In the genomic region with DNA sequence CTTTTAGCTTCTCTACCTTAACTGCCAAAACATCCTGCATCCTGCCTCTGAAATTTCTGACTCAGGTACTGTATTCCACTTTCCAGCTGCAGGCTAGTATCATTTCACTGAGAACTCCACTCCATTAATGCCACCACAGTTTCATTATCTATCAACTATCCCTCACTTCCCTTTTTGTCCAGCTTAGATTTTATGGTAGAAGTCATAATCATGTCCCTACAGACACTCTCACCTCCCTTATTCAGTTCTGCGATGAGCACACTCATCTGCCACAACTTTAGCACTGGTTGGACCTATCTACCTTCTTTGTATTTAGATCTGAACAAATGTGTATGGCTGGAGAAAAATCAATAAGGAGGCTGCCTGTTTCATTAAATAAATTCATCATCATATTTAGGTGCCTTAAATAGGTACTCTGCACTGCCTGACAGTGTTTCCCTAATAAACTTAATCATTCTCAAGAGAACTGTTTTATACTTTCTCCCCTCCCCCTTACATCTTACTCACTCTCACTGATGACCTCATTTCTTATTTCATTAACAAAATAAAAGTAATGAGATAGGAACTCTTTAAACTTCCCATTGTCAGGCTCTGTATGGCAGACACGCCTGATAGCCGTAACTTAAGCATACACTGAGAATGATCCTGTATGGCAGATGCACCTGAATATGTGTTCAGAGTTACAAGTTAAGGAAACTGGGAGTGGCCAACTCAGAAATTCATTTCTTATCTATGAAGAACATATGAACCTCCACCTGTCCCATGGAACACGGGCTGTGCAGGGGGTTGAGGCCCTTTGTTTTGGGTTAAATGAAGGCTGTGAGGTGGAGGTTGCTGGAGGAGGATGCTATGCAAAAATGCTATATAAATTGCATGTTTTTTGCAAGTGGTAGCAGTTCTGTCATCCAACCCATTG, we compare ENCODE assay signal across 2 cellular contexts.
TF ChIP-seq lines count a peak whose summit lies in the region.

No MANE protein-coding gene starts in this region.

TF ChIP-seq in GM12878, 131 proteins besides CTCF, POLR2A, EP300 and RAD21 (continued from another document and continues in another):
- TF ChIP-seq NFYA (IDR thresholded peaks at IDR 0.05; ENCODE audit: borderline replicate concordance, low read depth, low read length) (no peak), SMARCA5 (IDR thresholded peaks at IDR 0.05) (no peak), BCL11A (IDR thresholded peaks at IDR 0.05; ENCODE audit: low read depth, low read length) (peak; percentile 81), EED (IDR thresholded peaks at IDR 0.05; ENCODE audit: low read depth) (peak; percentile 96), IRF4 (IDR thresholded peaks at IDR 0.05; ENCODE audit: low read depth, low read length) (peak; percentile 74; the same call in 1 of the 2 replicates), ZNF24 (IDR thresholded peaks at IDR 0.05) (peak; percentile 57; the same call in 1 of the 2 replicates), MYC (IDR thresholded peaks at IDR 0.05; ENCODE audit: insufficient read depth, insufficient read length, insufficient replicate concordance, low read length, severe bottlenecking) (no peak), ATF2 (IDR thresholded peaks at IDR 0.05; ENCODE audit: low read length) (peak; percentile 58), RBBP5 (conservative IDR thresholded peaks at IDR 0.05) (no peak)
- TF ChIP-seq, protein P1, sequence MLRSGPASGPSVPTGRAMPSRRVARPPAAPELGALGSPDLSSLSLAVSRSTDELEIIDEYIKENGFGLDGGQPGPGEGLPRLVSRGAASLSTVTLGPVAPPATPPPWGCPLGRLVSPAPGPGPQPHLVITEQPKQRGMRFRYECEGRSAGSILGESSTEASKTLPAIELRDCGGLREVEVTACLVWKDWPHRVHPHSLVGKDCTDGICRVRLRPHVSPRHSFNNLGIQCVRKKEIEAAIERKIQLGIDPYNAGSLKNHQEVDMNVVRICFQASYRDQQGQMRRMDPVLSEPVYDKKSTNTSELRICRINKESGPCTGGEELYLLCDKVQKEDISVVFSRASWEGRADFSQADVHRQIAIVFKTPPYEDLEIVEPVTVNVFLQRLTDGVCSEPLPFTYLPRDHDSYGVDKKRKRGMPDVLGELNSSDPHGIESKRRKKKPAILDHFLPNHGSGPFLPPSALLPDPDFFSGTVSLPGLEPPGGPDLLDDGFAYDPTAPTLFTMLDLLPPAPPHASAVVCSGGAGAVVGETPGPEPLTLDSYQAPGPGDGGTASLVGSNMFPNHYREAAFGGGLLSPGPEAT (IDR thresholded peaks at IDR 0.05; ENCODE audit: low read depth) = peak; percentile 57; the same call in 1 of the 2 replicates
- TF ChIP-seq, protein P2, sequence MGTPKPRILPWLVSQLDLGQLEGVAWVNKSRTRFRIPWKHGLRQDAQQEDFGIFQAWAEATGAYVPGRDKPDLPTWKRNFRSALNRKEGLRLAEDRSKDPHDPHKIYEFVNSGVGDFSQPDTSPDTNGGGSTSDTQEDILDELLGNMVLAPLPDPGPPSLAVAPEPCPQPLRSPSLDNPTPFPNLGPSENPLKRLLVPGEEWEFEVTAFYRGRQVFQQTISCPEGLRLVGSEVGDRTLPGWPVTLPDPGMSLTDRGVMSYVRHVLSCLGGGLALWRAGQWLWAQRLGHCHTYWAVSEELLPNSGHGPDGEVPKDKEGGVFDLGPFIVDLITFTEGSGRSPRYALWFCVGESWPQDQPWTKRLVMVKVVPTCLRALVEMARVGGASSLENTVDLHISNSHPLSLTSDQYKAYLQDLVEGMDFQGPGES (IDR thresholded peaks at IDR 0.05) = no peak
- TF ChIP-seq, protein P3, sequence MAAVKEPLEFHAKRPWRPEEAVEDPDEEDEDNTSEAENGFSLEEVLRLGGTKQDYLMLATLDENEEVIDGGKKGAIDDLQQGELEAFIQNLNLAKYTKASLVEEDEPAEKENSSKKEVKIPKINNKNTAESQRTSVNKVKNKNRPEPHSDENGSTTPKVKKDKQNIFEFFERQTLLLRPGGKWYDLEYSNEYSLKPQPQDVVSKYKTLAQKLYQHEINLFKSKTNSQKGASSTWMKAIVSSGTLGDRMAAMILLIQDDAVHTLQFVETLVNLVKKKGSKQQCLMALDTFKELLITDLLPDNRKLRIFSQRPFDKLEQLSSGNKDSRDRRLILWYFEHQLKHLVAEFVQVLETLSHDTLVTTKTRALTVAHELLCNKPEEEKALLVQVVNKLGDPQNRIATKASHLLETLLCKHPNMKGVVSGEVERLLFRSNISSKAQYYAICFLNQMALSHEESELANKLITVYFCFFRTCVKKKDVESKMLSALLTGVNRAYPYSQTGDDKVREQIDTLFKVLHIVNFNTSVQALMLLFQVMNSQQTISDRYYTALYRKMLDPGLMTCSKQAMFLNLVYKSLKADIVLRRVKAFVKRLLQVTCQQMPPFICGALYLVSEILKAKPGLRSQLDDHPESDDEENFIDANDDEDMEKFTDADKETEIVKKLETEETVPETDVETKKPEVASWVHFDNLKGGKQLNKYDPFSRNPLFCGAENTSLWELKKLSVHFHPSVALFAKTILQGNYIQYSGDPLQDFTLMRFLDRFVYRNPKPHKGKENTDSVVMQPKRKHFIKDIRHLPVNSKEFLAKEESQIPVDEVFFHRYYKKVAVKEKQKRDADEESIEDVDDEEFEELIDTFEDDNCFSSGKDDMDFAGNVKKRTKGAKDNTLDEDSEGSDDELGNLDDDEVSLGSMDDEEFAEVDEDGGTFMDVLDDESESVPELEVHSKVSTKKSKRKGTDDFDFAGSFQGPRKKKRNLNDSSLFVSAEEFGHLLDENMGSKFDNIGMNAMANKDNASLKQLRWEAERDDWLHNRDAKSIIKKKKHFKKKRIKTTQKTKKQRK (IDR thresholded peaks at IDR 0.05; ENCODE audit: low read depth, low read length) = no peak

TF ChIP-seq in WTC11, 78 proteins besides CTCF, POLR2A, EP300 and RAD21:
- TF ChIP-seq, protein P4, sequence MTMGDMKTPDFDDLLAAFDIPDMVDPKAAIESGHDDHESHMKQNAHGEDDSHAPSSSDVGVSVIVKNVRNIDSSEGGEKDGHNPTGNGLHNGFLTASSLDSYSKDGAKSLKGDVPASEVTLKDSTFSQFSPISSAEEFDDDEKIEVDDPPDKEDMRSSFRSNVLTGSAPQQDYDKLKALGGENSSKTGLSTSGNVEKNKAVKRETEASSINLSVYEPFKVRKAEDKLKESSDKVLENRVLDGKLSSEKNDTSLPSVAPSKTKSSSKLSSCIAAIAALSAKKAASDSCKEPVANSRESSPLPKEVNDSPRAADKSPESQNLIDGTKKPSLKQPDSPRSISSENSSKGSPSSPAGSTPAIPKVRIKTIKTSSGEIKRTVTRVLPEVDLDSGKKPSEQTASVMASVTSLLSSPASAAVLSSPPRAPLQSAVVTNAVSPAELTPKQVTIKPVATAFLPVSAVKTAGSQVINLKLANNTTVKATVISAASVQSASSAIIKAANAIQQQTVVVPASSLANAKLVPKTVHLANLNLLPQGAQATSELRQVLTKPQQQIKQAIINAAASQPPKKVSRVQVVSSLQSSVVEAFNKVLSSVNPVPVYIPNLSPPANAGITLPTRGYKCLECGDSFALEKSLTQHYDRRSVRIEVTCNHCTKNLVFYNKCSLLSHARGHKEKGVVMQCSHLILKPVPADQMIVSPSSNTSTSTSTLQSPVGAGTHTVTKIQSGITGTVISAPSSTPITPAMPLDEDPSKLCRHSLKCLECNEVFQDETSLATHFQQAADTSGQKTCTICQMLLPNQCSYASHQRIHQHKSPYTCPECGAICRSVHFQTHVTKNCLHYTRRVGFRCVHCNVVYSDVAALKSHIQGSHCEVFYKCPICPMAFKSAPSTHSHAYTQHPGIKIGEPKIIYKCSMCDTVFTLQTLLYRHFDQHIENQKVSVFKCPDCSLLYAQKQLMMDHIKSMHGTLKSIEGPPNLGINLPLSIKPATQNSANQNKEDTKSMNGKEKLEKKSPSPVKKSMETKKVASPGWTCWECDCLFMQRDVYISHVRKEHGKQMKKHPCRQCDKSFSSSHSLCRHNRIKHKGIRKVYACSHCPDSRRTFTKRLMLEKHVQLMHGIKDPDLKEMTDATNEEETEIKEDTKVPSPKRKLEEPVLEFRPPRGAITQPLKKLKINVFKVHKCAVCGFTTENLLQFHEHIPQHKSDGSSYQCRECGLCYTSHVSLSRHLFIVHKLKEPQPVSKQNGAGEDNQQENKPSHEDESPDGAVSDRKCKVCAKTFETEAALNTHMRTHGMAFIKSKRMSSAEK (CRISPR knock-in tag; IDR thresholded peaks at IDR 0.05; ENCODE audit: borderline replicate concordance) = no peak
- TF ChIP-seq NR2C2 (CRISPR knock-in tag; IDR thresholded peaks at IDR 0.05) (no peak), NFYB (CRISPR knock-in tag; conservative IDR thresholded peaks at IDR 0.05; ENCODE audit: low read depth) (no peak), GRHL2 (CRISPR knock-in tag; IDR thresholded peaks at IDR 0.05; ENCODE audit: insufficient replicate concordance, severe bottlenecking) (no peak), PRRX2 (CRISPR knock-in tag; IDR thresholded peaks at IDR 0.05) (no peak), ZNF263 (CRISPR knock-in tag; IDR thresholded peaks at IDR 0.05; ENCODE audit: low read depth) (no peak), NR3C1 (CRISPR knock-in tag; conservative IDR thresholded peaks at IDR 0.05; ENCODE audit: low read depth) (no peak), ZNF317 (CRISPR knock-in tag; IDR thresholded peaks at IDR 0.05; ENCODE audit: borderline replicate concordance, low read depth) (no peak), SOX15 (CRISPR knock-in tag; IDR thresholded peaks at IDR 0.05) (no peak), SMAD3 (CRISPR knock-in tag; IDR thresholded peaks at IDR 0.05; ENCODE audit: borderline replicate concordance) (no peak), SMAD4 (CRISPR knock-in tag; IDR thresholded peaks at IDR 0.05) (no peak)
